Comparison of ENCODE assay signal across 25 cellular contexts in the genomic region with DNA sequence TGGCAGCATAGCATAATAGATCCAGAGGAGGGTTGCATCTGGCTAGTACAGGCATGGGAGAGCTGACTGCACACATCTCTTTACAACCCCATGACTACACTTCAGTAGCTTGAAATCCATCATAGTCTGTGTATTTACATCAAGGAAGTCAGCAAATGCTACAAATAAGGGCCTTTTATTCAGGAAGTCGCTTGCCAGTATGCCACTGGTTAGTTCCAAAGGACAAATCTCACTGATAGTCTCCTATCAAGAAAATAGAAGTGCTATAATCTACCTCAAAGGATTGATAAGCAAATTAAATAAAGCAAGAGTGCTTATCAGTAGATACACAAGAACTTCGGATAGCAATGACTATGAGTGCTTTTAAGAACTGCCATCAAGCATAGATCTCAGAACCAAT.
DNase-seq lines count a peak whose midpoint lies in the region; ATAC-seq and TF ChIP-seq lines count a peak whose summit lies in the region.
"Had no signal": no experiment of that assay in that cellular context is flagged by ENCODE, and none has a peak within 500 bp of the region (broad histone marks: within the 10 kb centered on the region; RNA-seq: fewer than 3 reads in every experiment).

No MANE protein-coding gene starts in this region.

- no peak for TF ChIP-seq CTCF in mucosa of descending colon (IDR thresholded peaks at IDR 0.05)

- no peak for DNase-seq in stimulated activated naive CD8-positive, alpha-beta T cell treated with anti-CD3 and anti-CD28 coated beads, Interleukin-15, Interleukin-2, amounts not matched to agents 100 U/mL and 50 U/mL, for 24 hours
- DNase-seq in effector memory CD8-positive, alpha-beta T cell: no peak
- peak in 1 of 3 donors; percentile 25 for DNase-seq in mucosa of descending colon
- no peak for DNase-seq in stimulated activated CD4-positive, alpha-beta T cell treated with anti-CD3 and anti-CD28 coated beads, Interleukin-15, amount 100 ng/mL, for 24 hours
- DNase-seq in aorta: no peak
- no peak for DNase-seq in NCI-H446 treated with DMSO at 0.1 percent for 48 hours (lab: John Stamatoyannopoulos, UW)
- DNase-seq: CD4-positive, alpha-beta memory T cell; DMS 273 treated with DMSO at 0.1 percent for 48 hours; DMS79; GF-D8; GOT3; NCI-H1048; NCI-H1417; NCI-H1694; NCI-H2029 treated with DMSO at 0.1 percent for 48 hours; NCI-H526 treated with DMSO at 0.1 percent for 48 hours; Right ventricle myocardium superior; RPMI8226 had no signal

- H3K27me3 Mint-ChIP-seq in stimulated activated naive CD8-positive, alpha-beta T cell treated with anti-CD3 and anti-CD28 coated beads, Interleukin-15, Interleukin-2, amounts not matched to agents 100 ng/mL and 50 ng/mL, for 24 hours: no peaks in the 10 kb centered on the region
- H3K27me3 Mint-ChIP-seq in effector memory CD8-positive, alpha-beta T cell: no peaks in the 10 kb centered on the region
- H3K27me3 Mint-ChIP-seq: CD4-positive, alpha-beta memory T cell; IgD-negative memory B cell had no signal

- H3K4me3 ChIP-seq in mucosa of descending colon: no peak overlapping the region
- H3K4me3 ChIP-seq in aorta (ENCODE audit: low read length in 2 of 2): no peak overlapping the region
- H3K4me3 ChIP-seq: BLaER1 treated with 17β-estradiol and CSF1 and Interleukin-3, amounts not matched to agents 10 nM and 100 nM; HAP-1; SJSA1 had no signal

- peak overlapping the region; percentile 18 for H3K4me3 Mint-ChIP-seq in stimulated activated naive CD8-positive, alpha-beta T cell treated with anti-CD3 and anti-CD28 coated beads, Interleukin-15, Interleukin-2, amounts not matched to agents 100 ng/mL and 50 ng/mL, for 24 hours
- H3K4me3 Mint-ChIP-seq in effector memory CD8-positive, alpha-beta T cell: peak overlapping the region; percentile 17 to 21

- H3K27ac Mint-ChIP-seq in stimulated activated naive CD8-positive, alpha-beta T cell treated with anti-CD3 and anti-CD28 coated beads, Interleukin-15, Interleukin-2, amounts not matched to agents 100 ng/mL and 50 ng/mL, for 24 hours: no peak overlapping the region
- H3K27ac Mint-ChIP-seq in effector memory CD8-positive, alpha-beta T cell: peak overlapping the region; percentile 30 to 64

- peaks cover 46% of the 10 kb centered on the region for H3K36me3 Mint-ChIP-seq in stimulated activated naive CD8-positive, alpha-beta T cell treated with anti-CD3 and anti-CD28 coated beads, Interleukin-15, Interleukin-2, amounts not matched to agents 100 ng/mL and 50 ng/mL, for 24 hours (ENCODE audit: low read depth)
- H3K36me3 Mint-ChIP-seq in effector memory CD8-positive, alpha-beta T cell (ENCODE audit: insufficient read depth): peaks cover 17% of the 10 kb centered on the region

- peaks cover 18% of the 10 kb centered on the region for H3K9me3 Mint-ChIP-seq in stimulated activated naive CD8-positive, alpha-beta T cell treated with anti-CD3 and anti-CD28 coated beads, Interleukin-15, Interleukin-2, amounts not matched to agents 100 ng/mL and 50 ng/mL, for 24 hours
- H3K9me3 Mint-ChIP-seq in effector memory CD8-positive, alpha-beta T cell: no peaks in the 10 kb centered on the region
- H3K9me3 Mint-ChIP-seq: IgD-negative memory B cell had no signal

- peaks cover 67% of the 10 kb centered on the region for H3K4me1 Mint-ChIP-seq in stimulated activated naive CD8-positive, alpha-beta T cell treated with anti-CD3 and anti-CD28 coated beads, Interleukin-15, Interleukin-2, amounts not matched to agents 100 ng/mL and 50 ng/mL, for 24 hours (ENCODE audit: low read depth)
- peaks cover 47 to 73% of the 10 kb centered on the region in 2 donors for H3K4me1 Mint-ChIP-seq in effector memory CD8-positive, alpha-beta T cell (ENCODE audit: low read depth in 2 of 2)

- no peaks in the 10 kb centered on the region for H3K9me3 ChIP-seq in mucosa of descending colon
- no peaks in the 10 kb centered on the region for H3K9me3 ChIP-seq in aorta (ENCODE audit: control insufficient read depth, low read length)
- H3K9me3 ChIP-seq: HAP-1, SJSA1 had no signal

- no peak overlapping the region for H3K27ac ChIP-seq in aorta (ENCODE audit: low read depth in 1 of 2, low read length in 2 of 2)
- H3K27ac ChIP-seq: BLaER1 treated with 17β-estradiol and CSF1 and Interleukin-3, amounts not matched to agents 10 nM and 100 nM; HL-60; KMS-11; SJSA1 had no signal

- intact Hi-C loops in mucosa of descending colon (cut with DNase I, micrococcal nuclease) (no loop called here), aorta (cut with DNase I) (no loop called here)

- WGBS in aorta, 2 donors: 66 to 77% methylated on average over 2 of the region's 2 CpGs

- H3K36me3 ChIP-seq in mucosa of descending colon (ENCODE audit: low read depth) (no peaks in the 10 kb centered on the region), aorta (ENCODE audit: control insufficient read depth in 1 of 2, insufficient read depth in 2 of 2, low read length in 1 of 2) (no peaks in the 10 kb centered on the region)
- H3K36me3 ChIP-seq: HAP-1, SJSA1 had no signal

- peaks cover 11% of the 10 kb centered on the region for H3K4me1 ChIP-seq in mucosa of descending colon (ENCODE audit: low read depth)
- peaks cover under 1 to 4% of the 10 kb centered on the region in 2 donors for H3K4me1 ChIP-seq in aorta (ENCODE audit: control insufficient read depth in 1 of 2, insufficient read depth in 2 of 2, low read length in 2 of 2)
- H3K4me1 ChIP-seq: HAP-1, SJSA1 had no signal

- H3K27me3 ChIP-seq in aorta (ENCODE audit: control insufficient read depth in 1 of 2, insufficient read depth in 2 of 2, low read length in 1 of 2): no peaks in the 10 kb centered on the region
- H3K27me3 ChIP-seq: BLaER1 treated with 17β-estradiol and CSF1 and Interleukin-3, amounts not matched to agents 10 nM and 100 nM; SJSA1 had no signal

- ATAC-seq in stimulated activated naive CD8-positive, alpha-beta T cell treated with anti-CD3 and anti-CD28 coated beads, Interleukin-15, Interleukin-2, amounts not matched to agents 100 U/mL and 50 U/mL, for 24 hours: no peak
- no peak for ATAC-seq in effector memory CD8-positive, alpha-beta T cell (replicated peaks)
- peak; percentile 87 for ATAC-seq in mucosa of descending colon
- no peak for ATAC-seq in aorta (ENCODE audit: low FRiP score)
